ENCODE assay signal across 26 cellular contexts in genomic region chr10:80878330-80878729, GRCh38.
DNase-seq lines count a peak whose midpoint lies in the region; ATAC-seq and TF ChIP-seq lines count a peak whose summit lies in the region.
"Had no signal": no experiment of that assay in that cellular context is flagged by ENCODE, and none has a peak within 500 bp of the region (broad histone marks: within the 10 kb centered on the region; RNA-seq: fewer than 3 reads in every experiment).

No MANE protein-coding gene starts in this region.

- no peaks in the 10 kb centered on the region for H3K4me1 ChIP-seq in naive thymus-derived CD4-positive, alpha-beta T cell (ENCODE audit: control insufficient read depth in 2 of 2, insufficient read depth in 2 of 2, low read length in 2 of 2)
- H3K4me1 ChIP-seq: Caco-2, SJSA1 had no signal

- no peaks in the 10 kb centered on the region for H3K4me1 Mint-ChIP-seq in naive thymus-derived CD4-positive, alpha-beta T cell
- no peaks in the 10 kb centered on the region for H3K4me1 Mint-ChIP-seq in progenitor cell of endocrine pancreas (ENCODE audit: low read depth)
- H3K4me1 Mint-ChIP-seq: B cell had no signal

- H3K9me3 ChIP-seq in naive thymus-derived CD4-positive, alpha-beta T cell (ENCODE audit: control insufficient read depth in 2 of 3, low read length in 3 of 3) = no peaks in the 10 kb centered on the region
- H3K9me3 ChIP-seq: Caco-2, SJSA1 had no signal

- H3K36me3 Mint-ChIP-seq in naive thymus-derived CD4-positive, alpha-beta T cell = no peaks in the 10 kb centered on the region
- H3K36me3 Mint-ChIP-seq in progenitor cell of endocrine pancreas (ENCODE audit: insufficient read depth) = no peaks in the 10 kb centered on the region
- H3K36me3 Mint-ChIP-seq: CD8-positive, alpha-beta T cell had no signal

- TF ChIP-seq CTCF in progenitor cell of endocrine pancreas (IDR thresholded peaks at IDR 0.05; ENCODE audit: unreplicated experiment) = no peak

- H3K27me3 ChIP-seq in naive thymus-derived CD4-positive, alpha-beta T cell (ENCODE audit: control insufficient read depth in 2 of 2, insufficient read depth in 2 of 2, low read length in 2 of 2) = no peaks in the 10 kb centered on the region
- H3K27me3 ChIP-seq: SJSA1 had no signal

- no peak for DNase-seq in islet precursor cell
- no peak for DNase-seq in NCI-H2227 treated with DMSO at 0.1 percent for 48 hours (lab: John Stamatoyannopoulos, UW)
- DNase-seq in naive thymus-derived CD4-positive, alpha-beta T cell = no peak
- DNase-seq in progenitor cell of endocrine pancreas (ENCODE audit: low spot score, unreplicated experiment) = no peak
- DNase-seq: Caco-2; CD8-positive, alpha-beta T cell; Kasumi-1; NCI-H1105; NCI-H146; NCI-H2029; NCI-H446 treated with DMSO at 0.1 percent for 48 hours; NCI-H526; NCI-H82; Right ventricle myocardium superior; RPMI8226; T-helper 2 cell had no signal

- CTCF ChIA-PET in naive thymus-derived CD4-positive, alpha-beta T cell (lab: Charles Lee) = no interaction called here

- H3K36me3 ChIP-seq in naive thymus-derived CD4-positive, alpha-beta T cell (ENCODE audit: control insufficient read depth in 2 of 3, insufficient read depth in 3 of 3, low read length in 3 of 3) = no peaks in the 10 kb centered on the region
- H3K36me3 ChIP-seq: SJSA1 had no signal

- no peak overlapping the region for H3K27ac Mint-ChIP-seq in naive thymus-derived CD4-positive, alpha-beta T cell
- no peak overlapping the region for H3K27ac Mint-ChIP-seq in progenitor cell of endocrine pancreas
- H3K27ac Mint-ChIP-seq: B cell; CD8-positive, alpha-beta T cell had no signal

- H3K4me3 Mint-ChIP-seq in naive thymus-derived CD4-positive, alpha-beta T cell = no peak overlapping the region
- no peak overlapping the region for H3K4me3 Mint-ChIP-seq in progenitor cell of endocrine pancreas (ENCODE audit: low read depth)
- H3K4me3 Mint-ChIP-seq: B cell; CD8-positive, alpha-beta T cell had no signal

- ATAC-seq in GM18498 (IDR thresholded peaks at IDR 0.05; ENCODE audit: unreplicated experiment) (peak; percentile 83), GM19324 (IDR thresholded peaks at IDR 0.05; ENCODE audit: low FRiP score, unreplicated experiment) (peak; percentile 59), GM21717 (IDR thresholded peaks at IDR 0.05; ENCODE audit: unreplicated experiment) (peak; percentile 75), HG03354 (IDR thresholded peaks at IDR 0.05; ENCODE audit: poor library complexity, severe bottlenecking, unreplicated experiment) (peak; percentile 71)
- ATAC-seq in naive thymus-derived CD4-positive, alpha-beta T cell = no peak
- ATAC-seq: CD8-positive, alpha-beta T cell; HCT116; HepG2 had no signal

- POLR2A ChIA-PET in naive thymus-derived CD4-positive, alpha-beta T cell (lab: Charles Lee) = no interaction called here

- H3K27me3 Mint-ChIP-seq in naive thymus-derived CD4-positive, alpha-beta T cell = peaks cover 0 to 32% (median 15%) of the 10 kb centered on the region in 5 donors
- H3K27me3 Mint-ChIP-seq in progenitor cell of endocrine pancreas = peaks cover 6% of the 10 kb centered on the region

- intact Hi-C loops in naive thymus-derived CD4-positive, alpha-beta T cell (cut with micrococcal nuclease) = no loop called here

- peaks cover 0 to 18% (median 1%) of the 10 kb centered on the region in 11 donors for H3K9me3 Mint-ChIP-seq in naive thymus-derived CD4-positive, alpha-beta T cell
- H3K9me3 Mint-ChIP-seq in progenitor cell of endocrine pancreas (ENCODE audit: low read depth) = peaks cover 26% of the 10 kb centered on the region

- no peak overlapping the region for H3K27ac ChIP-seq in naive thymus-derived CD4-positive, alpha-beta T cell (ENCODE audit: low read depth, low read length)
- H3K27ac ChIP-seq: 22Rv1, C4-2B, SJSA1 had no signal

- no peak overlapping the region for H3K4me3 ChIP-seq in naive thymus-derived CD4-positive, alpha-beta T cell (ENCODE audit: low read length)
- H3K4me3 ChIP-seq: SJSA1 had no signal
